In the genomic region with DNA sequence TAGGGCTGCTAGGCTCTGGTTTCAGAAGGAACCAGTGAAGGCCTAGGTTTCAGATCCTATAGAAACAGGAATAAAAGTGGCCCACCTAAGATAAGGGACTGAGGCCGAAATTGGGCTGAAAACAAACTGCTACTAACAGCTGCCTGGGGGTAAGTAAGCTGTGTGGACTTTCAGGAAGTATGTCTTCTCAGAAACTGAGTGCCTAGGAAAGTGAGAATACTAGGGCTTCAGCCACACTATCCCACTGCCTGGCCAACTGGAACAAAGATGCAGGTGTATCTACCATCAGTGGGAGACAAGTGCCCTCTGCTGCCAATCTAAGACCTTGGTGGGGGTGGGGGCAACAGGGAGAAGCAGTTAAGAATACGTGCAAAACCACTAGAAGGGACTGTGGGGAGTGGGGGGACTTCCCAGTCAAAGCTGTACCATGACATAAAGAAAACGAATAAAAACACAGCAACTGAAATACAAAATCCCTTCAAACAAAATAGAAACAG, we compare ENCODE assay signal across 8 cellular contexts.
A peak's percentile ranks its signal among the peaks of the same experiment; 100 is the strongest.
DNase-seq lines count a peak whose midpoint lies in the region; ATAC-seq, FAIRE-seq and TF ChIP-seq lines count a peak whose summit lies in the region.

No MANE protein-coding gene starts in this region.

- no peak overlapping the region for H3K4me3 ChIP-seq in H1 (ENCODE audit: extremely low read depth in 1 of 4, insufficient read depth in 2 of 4, low read depth in 3 of 4, low read length in 4 of 4)

- H3K14ac ChIP-seq in H1 (ENCODE audit: insufficient read length), result no peak overlapping the region

- TF ChIP-seq RAD21 in H1 (IDR thresholded peaks at IDR 0.05 in 1 of 2, conservative IDR thresholded peaks at IDR 0.05 in 1 of 2; ENCODE audit: low read depth in 2 of 2, low read length in 2 of 2), result peak; percentile 36 to 54; a peak in 3 of 4 replicates

- H2BK5ac ChIP-seq in H1 (ENCODE audit: low read depth, low read length), result no peak overlapping the region

- H3K23ac ChIP-seq in H1 (ENCODE audit: insufficient read length), result no peak overlapping the region

- no peaks in the 10 kb centered on the region for H3K27me3 ChIP-seq in H1 (replicated peaks in 1 of 4; ENCODE audit: control insufficient read depth in 3 of 4, extremely low read depth in 1 of 4, insufficient read depth in 3 of 4, low read length in 3 of 4)

- no peak overlapping the region for H2BK12ac ChIP-seq in H1 (ENCODE audit: low read depth, low read length)

- ATAC-seq in GM18873 (IDR thresholded peaks at IDR 0.05; ENCODE audit: low FRiP score, unreplicated experiment) (peak; percentile 84), HG02885 (IDR thresholded peaks at IDR 0.05; ENCODE audit: poor library complexity, unreplicated experiment) (peak; percentile 76), esophagus mucosa (no peak)

- no peak overlapping the region for H3K56ac ChIP-seq in H1 (replicated peaks; ENCODE audit: insufficient read length, low read depth, low read length)

- 73% methylated on average over 3 of the region's 3 CpGs; no CpG with 5 or more reads in 1 of the 2 experiments for WGBS in H1 (ENCODE audit: extremely low coverage in 1 of 2, insufficient coverage in 1 of 2, insufficient read length in 1 of 2, insufficient replicate concordance in 2 of 2, low coverage in 1 of 2, low lambda C conversion rate in 2 of 2, missing lambda C conversion rate in 1 of 2), 2 experiments

- peaks cover 0 to 89% of the 10 kb centered on the region in 2 experiments; a peak in 2 of 4 replicates for H3K79me2 ChIP-seq in H1 (ENCODE audit: control insufficient read depth in 1 of 2, insufficient read depth in 2 of 2, low read length in 2 of 2)

- TF ChIP-seq EP300 in H1 (IDR thresholded peaks at IDR 0.05; ENCODE audit: borderline replicate concordance in 1 of 2, low read depth in 2 of 2, low read length in 2 of 2), result no peak

- FAIRE-seq in H1 (lab: Jason Lieb, UNC), result no peak
- FAIRE-seq in HTR-8/SVneo (lab: Jason Lieb, UNC), result no peak

- H3K23me2 ChIP-seq in H1 (ENCODE audit: low read depth, low read length), result no peaks in the 10 kb centered on the region

- TF ChIP-seq POLR2A in H1 (IDR thresholded peaks at IDR 0.05; ENCODE audit: control extremely low read depth in 1 of 2, low read depth in 2 of 2, low read length in 2 of 2), result no peak

- H3K4me1 ChIP-seq in H1 (replicated peaks in 1 of 4; ENCODE audit: control insufficient read depth in 3 of 4, insufficient read depth in 4 of 4, low read length in 3 of 4), result peaks cover 0 to 4% (median 0%) of the 10 kb centered on the region in 4 experiments; a peak in 1 of 7 replicates

- H3K4ac ChIP-seq in H1 (replicated peaks; ENCODE audit: insufficient read length, low read depth, low read length), result no peak overlapping the region

- no peaks in the 10 kb centered on the region for H3K9me3 ChIP-seq in H1 (ENCODE audit: insufficient read depth in 2 of 2, low read depth in 1 of 2, low read length in 1 of 2)

- no peak overlapping the region for H4K5ac ChIP-seq in H1 (ENCODE audit: insufficient read length, low read depth, low read length)

- H4K20me1 ChIP-seq in H1 (replicated peaks in 1 of 2; ENCODE audit: control insufficient read depth in 1 of 2, insufficient read depth in 2 of 2, low read length in 2 of 2), result peaks cover 2 to 3% of the 10 kb centered on the region in 2 experiments

- H2AFZ ChIP-seq in H1 (ENCODE audit: low read length), result no peak overlapping the region

- no peak overlapping the region for H2BK120ac ChIP-seq in H1 (replicated peaks; ENCODE audit: low read depth, low read length)

- no peak overlapping the region for H3K4me2 ChIP-seq in H1 (ENCODE audit: insufficient read depth in 1 of 2, low read depth in 2 of 2, low read length in 2 of 2)

- no peak overlapping the region for H4K91ac ChIP-seq in H1 (replicated peaks; ENCODE audit: insufficient read length, low read length)

- CTCF ChIA-PET in H1 (lab: Charles Lee; ENCODE audit: partially characterized antibody), result interaction anchor here (0.8 to 1.6 kb wide), 5 partner anchors 16 to 121 kb away, joined by 3 to 4 read pairs (median 3); no protein-coding TSS in a partner anchor

- DNase-seq in T-helper 22 cell (ENCODE audit: low read depth) (peak; percentile 9), H1 (ENCODE audit: low read depth in 1 of 2, low spot score in 2 of 2) (no peak), HTR-8/SVneo (ENCODE audit: insufficient read length, low spot score) (no peak), NCI-H2081 (lab: John Stamatoyannopoulos, UW) (no peak), NCI-H2107 (lab: John Stamatoyannopoulos, UW) (no peak)

- POLR2A ChIA-PET in H1 (lab: Charles Lee; ENCODE audit: partially characterized antibody), result no interaction called here

- H3K27ac ChIP-seq in H1 (ENCODE audit: low read depth, low read length), result no peak overlapping the region

- H2BK20ac ChIP-seq in H1 (ENCODE audit: low read length), result no peak overlapping the region

- TF ChIP-seq CTCF in H1 (IDR thresholded peaks at IDR 0.05; ENCODE audit: control extremely low read depth in 1 of 3, insufficient read depth in 1 of 3, low read depth in 1 of 3, low read length in 3 of 3), result peak in 1 of 3 experiments; percentile 12; a peak in 2 of 4 replicates

- no peak overlapping the region for H2AK5ac ChIP-seq in H1 (ENCODE audit: low read depth, low read length)

- peaks cover 2% of the 10 kb centered on the region; the same call in 1 of the 2 replicates for H3K79me1 ChIP-seq in H1 (ENCODE audit: low read depth, low read length)

- H4K8ac ChIP-seq in H1 (ENCODE audit: extremely low read depth, insufficient read depth, low read length), result no peak overlapping the region

- no peak overlapping the region for H3K9ac ChIP-seq in H1 (replicated peaks in 1 of 4; ENCODE audit: extremely low read depth in 1 of 4, low read depth in 3 of 4, low read length in 3 of 4)

- H3K36me3 ChIP-seq in H1 (ENCODE audit: control insufficient read depth in 2 of 4, insufficient read depth in 4 of 4, low read length in 3 of 4), result no peaks in the 10 kb centered on the region

- no peak overlapping the region for H3K18ac ChIP-seq in H1 (ENCODE audit: extremely low read depth, low read length)

- no peak overlapping the region for H2BK15ac ChIP-seq in H1 (ENCODE audit: low read length)

TF ChIP-seq in H1, 55 proteins besides CTCF, POLR2A, EP300 and RAD21:
- TF ChIP-seq TBP (IDR thresholded peaks at IDR 0.05; ENCODE audit: low read depth, low read length) (no peak), SP4 (IDR thresholded peaks at IDR 0.05; ENCODE audit: low read length) (no peak), SIN3A (conservative IDR thresholded peaks at IDR 0.05 in 1 of 2, IDR thresholded peaks at IDR 0.05 in 1 of 2; ENCODE audit: low read depth in 1 of 2, low read length in 2 of 2) (no peak), KDM4A (IDR thresholded peaks at IDR 0.05; ENCODE audit: low read depth, low read length, severe bottlenecking) (no peak), ATF3 (IDR thresholded peaks at IDR 0.05; ENCODE audit: insufficient read depth, low read depth, low read length) (no peak), KDM1A (IDR thresholded peaks at IDR 0.05; ENCODE audit: borderline replicate concordance, low read length) (no peak), NANOG (IDR thresholded peaks at IDR 0.05; ENCODE audit: insufficient read depth, low read depth, low read length, poor library complexity, severe bottlenecking) (no peak), SIX5 (IDR thresholded peaks at IDR 0.05; ENCODE audit: low read depth, low read length) (no peak), RFX5 (IDR thresholded peaks at IDR 0.05; ENCODE audit: borderline replicate concordance, low read depth, low read length) (no peak), MAFK (IDR thresholded peaks at IDR 0.05; ENCODE audit: low read depth, low read length) (no peak), MAX (IDR thresholded peaks at IDR 0.05) (no peak), POU5F1 (IDR thresholded peaks at IDR 0.05; ENCODE audit: low read depth, low read length) (no peak), NRF1 (IDR thresholded peaks at IDR 0.05; ENCODE audit: low read depth, low read length) (no peak), YY1 (IDR thresholded peaks at IDR 0.05; ENCODE audit: low read depth, low read length) (no peak)
TF ChIP-seq in H1: peak in this region for 0.
